12 cellular contexts compared by ENCODE assay signal in the genomic region with DNA sequence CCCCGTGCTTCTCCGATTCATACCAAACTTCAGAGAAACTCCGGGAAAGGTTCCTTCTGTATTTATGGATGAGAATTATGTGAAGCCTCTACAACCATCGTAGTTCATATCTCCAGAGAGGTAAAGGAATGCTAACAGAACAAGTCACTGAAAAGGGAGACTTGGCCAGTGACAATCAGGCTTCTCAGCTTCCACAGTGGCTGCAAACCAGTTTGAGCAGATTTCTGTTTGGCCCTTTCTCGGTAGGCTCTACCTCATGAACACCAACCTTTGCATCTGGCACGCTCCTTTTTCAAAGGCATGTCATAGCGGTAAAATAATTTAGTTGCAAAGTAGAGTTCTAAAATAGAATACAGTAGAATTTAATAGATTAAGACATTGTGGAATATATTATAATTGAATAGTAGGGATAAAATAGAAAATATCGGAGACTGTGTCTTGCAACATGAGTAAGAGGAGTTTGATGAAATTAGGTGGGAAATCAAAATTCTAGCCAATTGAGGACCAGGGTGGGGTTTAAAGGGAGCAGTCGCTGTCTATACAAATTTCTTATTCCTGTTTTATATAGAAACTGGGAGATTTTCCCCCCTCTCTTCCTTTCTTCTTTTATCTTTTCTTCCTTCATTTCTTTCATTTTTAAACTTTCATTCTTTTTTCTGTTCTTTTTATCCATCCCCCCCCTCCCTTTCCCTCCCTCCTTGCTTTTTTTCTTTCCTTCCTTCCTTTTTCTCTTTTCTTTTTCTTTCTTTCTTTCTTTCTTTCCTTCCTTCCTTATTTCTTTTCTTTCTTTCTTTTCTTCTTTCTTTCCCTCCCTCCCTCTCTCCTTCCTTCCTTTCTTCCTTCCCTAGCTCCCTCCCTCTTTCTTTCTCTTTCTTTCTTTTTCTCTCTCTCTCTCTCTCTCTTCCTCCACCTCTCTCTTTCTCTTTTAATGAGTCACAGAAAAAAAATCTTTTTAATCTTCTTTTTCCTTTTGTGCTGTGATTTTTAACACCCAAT.
A peak's percentile ranks its signal among the peaks of the same experiment; 100 is the strongest.
DNase-seq lines count a peak whose midpoint lies in the region; ATAC-seq and TF ChIP-seq lines count a peak whose summit lies in the region.
"Had no signal": no experiment of that assay in that cellular context is flagged by ENCODE, and none has a peak within 500 bp of the region (broad histone marks: within the 10 kb centered on the region; RNA-seq: fewer than 3 reads in every experiment).

No MANE protein-coding gene starts in this region.

- H3K4me1 ChIP-seq in suprapubic skin: peaks cover 8% of the 10 kb centered on the region

- no peaks in the 10 kb centered on the region for H3K36me3 ChIP-seq in suprapubic skin
- H3K36me3 ChIP-seq: brain microvascular endothelial cell had no signal

- H3K27ac ChIP-seq in suprapubic skin: peak overlapping the region; percentile 32
- H3K27ac ChIP-seq: brain microvascular endothelial cell had no signal

- no peaks in the 10 kb centered on the region for H3K9me3 Mint-ChIP-seq in activated T-cell treated with anti-CD3 and anti-CD28 coated beads, Interleukin-2, amount 50 U/mL, for 4 hours
- H3K9me3 Mint-ChIP-seq in activated T-helper 17 cell treated with anti-CD3 and anti-CD28 coated beads, Interleukin-2, amount 50 U/mL, for 72 hours: no peaks in the 10 kb centered on the region

- peak overlapping the region; percentile 57 for H3K4me3 Mint-ChIP-seq in activated T-cell treated with anti-CD3 and anti-CD28 coated beads, Interleukin-2, amount 50 U/mL, for 4 hours
- peak overlapping the region; percentile 73 for H3K4me3 Mint-ChIP-seq in activated T-helper 17 cell treated with anti-CD3 and anti-CD28 coated beads, Interleukin-2, amount 50 U/mL, for 72 hours

- DNase-seq in activated T-cell treated with anti-CD3 and anti-CD28 coated beads, Interleukin-2, amount 50 U/mL, for 4 hours: no peak
- DNase-seq in activated T-cell treated with anti-CD3 and anti-CD28 coated beads for 4 hours: no peak
- DNase-seq in left colon: peak in 1 of 2 donors; percentile 9
- no peak for DNase-seq in suprapubic skin (ENCODE audit: low spot score in 2 of 2)
- no peak for DNase-seq in NCI-H146 (lab: John Stamatoyannopoulos, UW)
- DNase-seq: kidney glomerular epithelial cell, NCI-H510A treated with DMSO at 0.1 percent for 48 hours, occipital lobe had no signal

- TF ChIP-seq CTCF in suprapubic skin (IDR thresholded peaks at IDR 0.05): no peak

- 47% methylated on average over 9 of the region's 9 CpGs for WGBS in suprapubic skin

- no peaks in the 10 kb centered on the region for H3K9me3 ChIP-seq in suprapubic skin

- no peaks in the 10 kb centered on the region for H3K27me3 ChIP-seq in suprapubic skin
- H3K27me3 ChIP-seq: brain microvascular endothelial cell had no signal

- TF ChIP-seq EP300 in suprapubic skin (IDR thresholded peaks at IDR 0.05): no peak

- no peak overlapping the region for H3K4me3 ChIP-seq in suprapubic skin

- peaks cover 70% of the 10 kb centered on the region for H3K4me1 Mint-ChIP-seq in activated T-cell treated with anti-CD3 and anti-CD28 coated beads, Interleukin-2, amount 50 U/mL, for 4 hours (ENCODE audit: low read depth)
- H3K4me1 Mint-ChIP-seq in activated T-helper 17 cell treated with anti-CD3 and anti-CD28 coated beads, Interleukin-2, amount 50 U/mL, for 72 hours: peaks cover 44% of the 10 kb centered on the region

- no peaks in the 10 kb centered on the region for H3K36me3 Mint-ChIP-seq in activated T-cell treated with anti-CD3 and anti-CD28 coated beads, Interleukin-2, amount 50 U/mL, for 4 hours (ENCODE audit: insufficient read depth)
- H3K36me3 Mint-ChIP-seq in activated T-helper 17 cell treated with anti-CD3 and anti-CD28 coated beads, Interleukin-2, amount 50 U/mL, for 72 hours (ENCODE audit: low read depth): peaks cover 5% of the 10 kb centered on the region

- peak in 1 of 2 donors; percentile 4 for ATAC-seq in activated T-cell treated with anti-CD3 and anti-CD28 coated beads, Interleukin-2, amount 50 U/mL, for 4 hours
- ATAC-seq in activated T-helper 17 cell treated with anti-CD3 and anti-CD28 coated beads, Interleukin-2, amount 50 U/mL, for 72 hours (replicated peaks): no peak
- ATAC-seq in left colon (peak; percentile 34), HG03460 (IDR thresholded peaks at IDR 0.05; ENCODE audit: unreplicated experiment) (no peak), HG02798 (IDR thresholded peaks at IDR 0.05; ENCODE audit: poor library complexity, unreplicated experiment) (no peak)

- H3K27me3 Mint-ChIP-seq in activated T-cell treated with anti-CD3 and anti-CD28 coated beads, Interleukin-2, amount 50 U/mL, for 4 hours (ENCODE audit: low read depth): no peaks in the 10 kb centered on the region
- H3K27me3 Mint-ChIP-seq in activated T-helper 17 cell treated with anti-CD3 and anti-CD28 coated beads, Interleukin-2, amount 50 U/mL, for 72 hours: no peaks in the 10 kb centered on the region

- no peak for TF ChIP-seq POLR2A in suprapubic skin (IDR thresholded peaks at IDR 0.05)

- intact Hi-C loops in left colon (cut with DNase I, micrococcal nuclease): no loop called here

- H3K27ac Mint-ChIP-seq in activated T-helper 17 cell treated with anti-CD3 and anti-CD28 coated beads, Interleukin-2, amount 50 U/mL, for 72 hours: peak overlapping the region; percentile 85
